8 cellular contexts compared by ENCODE assay signal in genomic region chr22:29766632-29767288, GRCh38. TPM values are rescaled to one million over a fixed set of nuclear protein-coding genes. Genes with fewer than 3 reads are reported as not detected.
DNase-seq lines count a peak whose midpoint lies in the region; ATAC-seq and TF ChIP-seq lines count a peak whose summit lies in the region.

Gene ZMAT5 (minus strand): TSS chr22:29767007. CDS start chr22:29748544, 18,463 bp downstream.

- H3K27ac Mint-ChIP-seq in CD4-positive, alpha-beta memory T cell: peak within 1 kb of the TSS; percentile 38 to 99 (median 99)

- POLR2A ChIA-PET in CD4-positive, alpha-beta memory T cell (lab: Charles Lee; ENCODE audit: partially characterized antibody): interaction anchor here (0.6 to 1.2 kb wide), 5 partner anchors 9 to 213 kb away, joined by 3 to 7 read pairs (median 5); partner anchors contain the start of genes ASCC2, MTMR3 and THOC5

- DNase-seq in CD4-positive, alpha-beta memory T cell: peak; percentile 93 to 96 (median 95)
- DNase-seq in HS-5 (ENCODE audit: low read depth) (peak; percentile 95), lower lobe of right lung (peak; percentile 97)
- peak; percentile 86 for DNase-seq in NK-92 treated with Interleukin-12 subunit alpha and Interleukin-12 subunit beta, amount 100 ng/mL, for 24 hours (lab: John Stamatoyannopoulos, UW)
- DNase-seq in activated CD8-positive, alpha-beta memory T cell treated with anti-CD3 and anti-CD28 coated beads for 24 hours: peak; percentile 92
- DNase-seq in effector CD4-positive, alpha-beta T cell: peak; percentile 90
- DNase-seq in stimulated activated CD4-positive, alpha-beta T cell treated with anti-CD3 and anti-CD28 coated beads, TNF-alpha, amount 100 ng/mL, for 24 hours (ENCODE audit: low read depth in 3 of 3): peak; percentile 82 to 92 (median 86)

- peaks cover 29% of the 10 kb centered on the region for H3K4me1 ChIP-seq in CD4-positive, alpha-beta memory T cell (ENCODE audit: insufficient read depth, low read length)
- peaks cover 39% of the 10 kb centered on the region for H3K4me1 ChIP-seq in lower lobe of right lung

- H3K27ac ChIP-seq in CD4-positive, alpha-beta memory T cell (ENCODE audit: low read depth, low read length): peak within 1 kb of the TSS; percentile 87
- peak within 1 kb of the TSS; percentile 86 for H3K27ac ChIP-seq in lower lobe of right lung

- H3K4me1 Mint-ChIP-seq in CD4-positive, alpha-beta memory T cell: peaks cover 22 to 53% (median 28%) of the 10 kb centered on the region in 4 donors

- peaks cover 7 to 28% of the 10 kb centered on the region in 2 donors for H3K36me3 Mint-ChIP-seq in CD4-positive, alpha-beta memory T cell

- no peaks in the 10 kb centered on the region for H3K9me3 ChIP-seq in CD4-positive, alpha-beta memory T cell (ENCODE audit: control insufficient read depth in 1 of 2, low read length in 2 of 2)
- no peaks in the 10 kb centered on the region for H3K9me3 ChIP-seq in lower lobe of right lung

- no peak for TF ChIP-seq CTCF in lower lobe of right lung (IDR thresholded peaks at IDR 0.05)

- peak; percentile 86 for ATAC-seq in GM19467 (IDR thresholded peaks at IDR 0.05; ENCODE audit: unreplicated experiment)
- ATAC-seq in lower lobe of right lung: peak; percentile 98 to 99

- intact Hi-C loops in CD4-positive, alpha-beta memory T cell (cut with micrococcal nuclease): loop anchor here (1.0 to 10.0 kb wide), 6 partner anchors 72 to 658 kb away; partner anchors contain the start of genes ASCC2, MTFP1, MTMR3 and NF2
- intact Hi-C loops in lower lobe of right lung (cut with DNase I): no loop called here

- CTCF ChIA-PET in CD4-positive, alpha-beta memory T cell (lab: Charles Lee; ENCODE audit: partially characterized antibody): interaction anchor here (0.6 to 1.3 kb wide), 3 partner anchors 15 to 431 kb away, joined by 3 to 5 read pairs (median 3); partner anchors contain the start of gene ASCC2

- H3K36me3 ChIP-seq in CD4-positive, alpha-beta memory T cell (ENCODE audit: insufficient read depth, low read length): peaks cover 11% of the 10 kb centered on the region
- H3K36me3 ChIP-seq in lower lobe of right lung: peaks cover 30% of the 10 kb centered on the region

- H3K4me3 Mint-ChIP-seq in CD4-positive, alpha-beta memory T cell: peak within 1 kb of the TSS; percentile 95 to 100 (median 99)

- H3K9me3 Mint-ChIP-seq in CD4-positive, alpha-beta memory T cell: no peaks in the 10 kb centered on the region

- no peaks in the 10 kb centered on the region for H3K27me3 ChIP-seq in CD4-positive, alpha-beta memory T cell (ENCODE audit: insufficient read depth, low read length)
- no peaks in the 10 kb centered on the region for H3K27me3 ChIP-seq in lower lobe of right lung (ENCODE audit: low read depth)

- peak within 1 kb of the TSS; percentile 96 to 100 for H3K4me3 ChIP-seq in CD4-positive, alpha-beta memory T cell (ENCODE audit: low read length in 2 of 2)
- peak within 1 kb of the TSS; percentile 98 for H3K4me3 ChIP-seq in lower lobe of right lung

- H3K27me3 Mint-ChIP-seq in CD4-positive, alpha-beta memory T cell: no peaks in the 10 kb centered on the region

RNA-seq across cellular contexts. Expression of gene ZMAT5, which starts in this region (rescaled TPM):
- total RNA-seq in CD4-positive, alpha-beta memory T cell: 10 to 100 TPM; 16.3 to 20.4 TPM
- polyA plus RNA-seq in CD4-positive, alpha-beta memory T cell: 10 to 100 TPM; 42.2 to 67.7 TPM
- 18.3 TPM for total RNA-seq in lower lobe of right lung

Comparison
In these comparisons a context has a peak if more than half of its experiments do, and no peak if none do; other contexts are left out.
1. Peak in every context shown above with its lines: DNase-seq, ATAC-seq, H3K4me3 ChIP-seq and H3K27ac ChIP-seq.